ENCODE assay signal across 14 cellular contexts in genomic region chr11:111419641-111420327, GRCh38. TPM values are rescaled to one million over a fixed set of nuclear protein-coding genes. Genes with fewer than 3 reads are reported as not detected.
A peak's percentile ranks its signal among the peaks of the same experiment; 100 is the strongest.
DNase-seq lines count a peak whose midpoint lies in the region; ATAC-seq, FAIRE-seq and TF ChIP-seq lines count a peak whose summit lies in the region.
"Had no signal": no experiment of that assay in that cellular context is flagged by ENCODE, and none has a peak within 500 bp of the region (broad histone marks: within the 10 kb centered on the region; RNA-seq: fewer than 3 reads in every experiment).

No MANE protein-coding gene starts in this region.

- H3K9ac ChIP-seq in SU-DHL-6 (ENCODE audit: low read length) (peak overlapping the region; percentile 64), HepG2 (ENCODE audit: insufficient read depth, low read depth, low read length) (no peak overlapping the region), neuronal stem cell (ENCODE audit: low read depth, low read length, poor library complexity) (no peak overlapping the region)

- no peak overlapping the region for H3K23ac ChIP-seq in neuronal stem cell (ENCODE audit: low read depth, low read length, poor library complexity)

- TF ChIP-seq EP300 in HepG2 (IDR thresholded peaks at IDR 0.05; ENCODE audit: low read depth in 2 of 2, low read length in 2 of 2) (no peak), HepG2 (CRISPR knock-in tag; IDR thresholded peaks at IDR 0.05; ENCODE audit: borderline replicate concordance) (no peak)

- no peak overlapping the region for H2AFZ ChIP-seq in SU-DHL-6 (ENCODE audit: low read depth, low read length, severe bottlenecking)
- H2AFZ ChIP-seq in HepG2 (ENCODE audit: low read length): no peak overlapping the region
- H2AFZ ChIP-seq in neuronal stem cell (ENCODE audit: low read length): no peak overlapping the region

- no peak for TF ChIP-seq RAD21 in HepG2 (CRISPR knock-in tag; IDR thresholded peaks at IDR 0.05)

- WGBS in HepG2 (ENCODE audit: low lambda C conversion rate): 100% methylated on average over 3 of the region's 5 CpGs
- no CpG with 5 or more reads among the region's 5 CpGs for WGBS in neuronal stem cell (ENCODE audit: extremely low coverage in 2 of 2, insufficient read length in 2 of 2, insufficient replicate concordance in 1 of 2), 2 donors

- no TSS peak for BruUV-seq in HepG2 (replicated peaks; lab: Mats Ljungman, UMichigan)

- FAIRE-seq in HepG2 (lab: Jason Lieb, UNC): no peak

- H4K20me1 ChIP-seq in SU-DHL-6 (ENCODE audit: low read depth, low read length) (no peaks in the 10 kb centered on the region), HepG2 (ENCODE audit: insufficient read depth, low read length) (no peaks in the 10 kb centered on the region)

- no peaks in the 10 kb centered on the region for H3K9me2 ChIP-seq in SU-DHL-6 (replicated peaks; ENCODE audit: insufficient read depth, low read length)

- peaks cover 76% of the 10 kb centered on the region for H3F3A ChIP-seq in SU-DHL-6 (ENCODE audit: insufficient read depth)

- H3K4me1 ChIP-seq in HepG2 (ENCODE audit: insufficient read depth, low read length) (peaks cover 87% of the 10 kb centered on the region), neuronal stem cell (ENCODE audit: control insufficient read depth in 2 of 2, insufficient read depth in 1 of 2, low read depth in 1 of 2, low read length in 2 of 2) (peaks cover 0 to 9% of the 10 kb centered on the region in 2 donors)

- DNase-seq in DMS 273 (lab: John Stamatoyannopoulos, UW; ENCODE audit: unreplicated experiment): peak; percentile 18
- no peak for DNase-seq in DMS 273 treated with DMSO at 0.1 percent for 48 hours (lab: John Stamatoyannopoulos, UW)
- DNase-seq in HepG2 (ENCODE audit: low spot score): no peak
- DNase-seq in superior temporal gyrus (ENCODE audit: extremely low spot score): peak; percentile 70
- DNase-seq in neuronal stem cell (ENCODE audit: low spot score): no peak
- DNase-seq in SKM-1 (lab: John Stamatoyannopoulos, UW; ENCODE audit: unreplicated experiment): no peak
- DNase-seq: activated naive CD4-positive, alpha-beta T cell treated with anti-CD3 and anti-CD28 coated beads, Interleukin-2, amount 50 U/mL, for 16 hours; NCI-H524 treated with DMSO at 0.1 percent for 48 hours; SHP77; trophoblast cell had no signal

- H4K91ac ChIP-seq in neuronal stem cell (ENCODE audit: low read depth, low read length, poor library complexity): no peak overlapping the region

- no peak overlapping the region for H4K8ac ChIP-seq in neuronal stem cell (ENCODE audit: low read depth, low read length)

- CTCF ChIA-PET in HepG2 (lab: Yijun Ruan, JAX; ENCODE audit: low intra/inter-chr PET ratio, low total read pairs): interaction anchor here (1.1 kb wide), 1 partner anchor 137 kb away, joined by 3 read pairs; no protein-coding TSS in a partner anchor

- no peak overlapping the region for H2BK120ac ChIP-seq in neuronal stem cell (ENCODE audit: low read depth, low read length)

- H3K9me3 ChIP-seq in SU-DHL-6 (ENCODE audit: insufficient read depth, low read length): no peaks in the 10 kb centered on the region
- no peaks in the 10 kb centered on the region for H3K9me3 ChIP-seq in HepG2 (ENCODE audit: low read length)
- no peaks in the 10 kb centered on the region for H3K9me3 ChIP-seq in neuronal stem cell (replicated peaks in 1 of 2; ENCODE audit: control insufficient read depth in 2 of 2, insufficient read depth in 1 of 2, low read depth in 1 of 2, low read length in 2 of 2)

- in situ Hi-C loops in HepG2 (cut with HindIII; ENCODE audit: extremely low pct_ligation_motif_present, low pct_unique_long_range_greater_than_20kb): loop anchor here (5.0 kb wide), 2 partner anchors 57 to 137 kb away; no protein-coding TSS in a partner anchor

- H3K4me3 ChIP-seq in SU-DHL-6 (ENCODE audit: insufficient read depth, low read length, poor library complexity, severe bottlenecking) (no peak overlapping the region), HepG2 (replicated peaks in 1 of 3; ENCODE audit: insufficient read depth in 1 of 3, low read depth in 2 of 3, low read length in 3 of 3) (no peak overlapping the region), neuronal stem cell (ENCODE audit: low read length in 2 of 2) (no peak overlapping the region)

- no peaks in the 10 kb centered on the region for H3K79me1 ChIP-seq in neuronal stem cell (ENCODE audit: low read depth, low read length)

- no peak overlapping the region for H3K18ac ChIP-seq in neuronal stem cell (ENCODE audit: low read length)

- TF ChIP-seq CTCF in SU-DHL-6 (IDR thresholded peaks at IDR 0.05; ENCODE audit: insufficient read depth, low read length, poor library complexity, severe bottlenecking): no peak
- TF ChIP-seq CTCF in HepG2 (CRISPR knock-in tag; IDR thresholded peaks at IDR 0.05): no peak

- POLR2A ChIA-PET in HepG2 (lab: Yijun Ruan, JAX): interaction anchor here (0.7 to 4.6 kb wide), 4 partner anchors 59 to 121 kb away, joined by 3 to 27 read pairs (median 9); partner anchors contain the start of gene POU2AF3

- H3K36me3 ChIP-seq in SU-DHL-6 (ENCODE audit: low read length) (no peaks in the 10 kb centered on the region), HepG2 (replicated peaks in 1 of 2; ENCODE audit: control insufficient read depth in 1 of 2, insufficient read depth in 2 of 2, low read length in 2 of 2) (no peaks in the 10 kb centered on the region), neuronal stem cell (replicated peaks in 1 of 2; ENCODE audit: control insufficient read depth in 2 of 2, insufficient read depth in 2 of 2, low read length in 2 of 2) (no peaks in the 10 kb centered on the region)

- H3K79me2 ChIP-seq in SU-DHL-6 (ENCODE audit: insufficient read depth, low read length): no peaks in the 10 kb centered on the region
- no peaks in the 10 kb centered on the region for H3K79me2 ChIP-seq in HepG2 (ENCODE audit: insufficient read depth, low read length)

- H2BK12ac ChIP-seq in neuronal stem cell (ENCODE audit: low read length): no peak overlapping the region

- no peak overlapping the region for H3K4ac ChIP-seq in neuronal stem cell (ENCODE audit: low read length)

- no peak overlapping the region for H2AK5ac ChIP-seq in neuronal stem cell (ENCODE audit: low read depth, low read length)

- no peak overlapping the region for H2BK15ac ChIP-seq in neuronal stem cell (ENCODE audit: low read length)

- no peak overlapping the region for H3K14ac ChIP-seq in neuronal stem cell (ENCODE audit: low read length)

- no peak for TF ChIP-seq POLR2A in HepG2 (IDR thresholded peaks at IDR 0.05; ENCODE audit: insufficient read depth in 1 of 2, low read depth in 2 of 2, low read length in 2 of 2)

- H3K4me2 ChIP-seq in SU-DHL-6 (ENCODE audit: low read depth, low read length, poor library complexity, severe bottlenecking): peak overlapping the region; percentile 65
- no peak overlapping the region for H3K4me2 ChIP-seq in HepG2 (ENCODE audit: low read depth, low read length)
- H3K4me2 ChIP-seq in neuronal stem cell (ENCODE audit: insufficient read depth, low read length, poor library complexity, severe bottlenecking): no peak overlapping the region

- H3K27me3 ChIP-seq in SU-DHL-6 (ENCODE audit: low read length) (no peaks in the 10 kb centered on the region), HepG2 (ENCODE audit: control insufficient read depth in 1 of 2, insufficient read depth in 2 of 2, low read length in 2 of 2) (no peaks in the 10 kb centered on the region), neuronal stem cell (ENCODE audit: control insufficient read depth in 3 of 3, insufficient read depth in 3 of 3, low read depth in 1 of 3, low read length in 3 of 3) (no peaks in the 10 kb centered on the region)

- no peak overlapping the region for H2BK5ac ChIP-seq in neuronal stem cell (ENCODE audit: low read length)

- no peak for ATAC-seq in HepG2
- no peak for ATAC-seq in HG02938 (IDR thresholded peaks at IDR 0.05; ENCODE audit: unreplicated experiment)

- H3K27ac ChIP-seq in SU-DHL-6 (ENCODE audit: low read depth, low read length): peak overlapping the region; percentile 98
- no peak overlapping the region for H3K27ac ChIP-seq in HepG2 (ENCODE audit: extremely low read length, insufficient read depth, low read length)
- no peak overlapping the region for H3K27ac ChIP-seq in neuronal stem cell (replicated peaks; ENCODE audit: low read length)
- H3K27ac ChIP-seq: 22Rv1, HL-60 had no signal

- intact Hi-C loops in HepG2 (cut with micrococcal nuclease; ENCODE audit: unreplicated experiment): no loop called here

TF ChIP-seq in HepG2, 621 proteins besides CTCF, POLR2A, EP300 and RAD21 (continues in another document):
- no peak for TF ChIP-seq ZNF761 (CRISPR knock-in tag; conservative IDR thresholded peaks at IDR 0.05)

RNA-seq across cellular contexts. Expression of gene POU2AF1, which starts 40.7 kb away (rescaled TPM):
- total RNA-seq in HepG2 (2016; rRNA removed; fragmentation: Illumina TruSeq; extraction: Trizol): 1.8 and 1.9 TPM in 2 replicates
- total RNA-seq in HepG2 (2016; cell fraction: cytosol; rRNA removed; fragmentation: Illumina TruSeq; extraction: Trizol; ENCODE audit: low read depth): 0.40 and 0.53 TPM in 2 replicates
- total RNA-seq in HepG2 (2016; cell fraction: insoluble cytoplasmic fraction; rRNA removed; fragmentation: Illumina TruSeq; extraction: Trizol): 1.0 and 1.1 TPM in 2 replicates
- 0.65 and 2.2 TPM in 2 replicates for total RNA-seq in HepG2 (2016; cell fraction: membrane; rRNA removed; fragmentation: Illumina TruSeq; extraction: Trizol)
- 0.81 and 1.8 TPM in 2 replicates for total RNA-seq in HepG2 (2016; cell fraction: nucleus; rRNA removed; fragmentation: Illumina TruSeq; extraction: Trizol)
- 3.6 and 5.3 TPM in 2 replicates for polyA plus RNA-seq in HepG2 (2011; rRNA removed)
- 3.0 and 3.2 TPM in 2 replicates for polyA plus RNA-seq in HepG2 (2011; cell fraction: cytosol; rRNA removed)
- polyA plus RNA-seq in HepG2 (2011; cell fraction: nucleus; rRNA removed): 8.2 and 10.5 TPM in 2 replicates
- 4.9 and 6.1 TPM in 2 replicates for polyA plus RNA-seq in HepG2 (2012)
- polyA plus RNA-seq in HepG2 (2016; cell fraction: cytosol; fragmentation: Illumina TruSeq; extraction: Trizol; ENCODE audit: low read depth): 0.52 and 0.81 TPM in 2 replicates
- 2.3 and 2.6 TPM in 2 replicates for polyA plus RNA-seq in HepG2 (2016; cell fraction: insoluble cytoplasmic fraction; fragmentation: Illumina TruSeq; extraction: Trizol; ENCODE audit: low read depth)
- polyA plus RNA-seq in HepG2 (2016; cell fraction: membrane; fragmentation: Illumina TruSeq; extraction: Trizol; ENCODE audit: low read depth): 1.4 TPM in 2 replicates
- 3.4 and 4.0 TPM in 2 replicates for polyA plus RNA-seq in HepG2 (2016; cell fraction: nucleus; fragmentation: Illumina TruSeq; extraction: Trizol; ENCODE audit: insufficient read depth, low read depth)
- 0.28 and 3.3 TPM in 2 replicates for polyA minus RNA-seq in HepG2 (2011; rRNA and poly(A)+ RNA removed; ENCODE audit: low replicate concordance)
- polyA minus RNA-seq in HepG2 (2011; cell fraction: cytosol; rRNA and poly(A)+ RNA removed): 3.1 and 3.6 TPM in 2 replicates
- polyA minus RNA-seq in HepG2 (2011; cell fraction: nucleus; rRNA and poly(A)+ RNA removed): 4.1 and 5.3 TPM in 2 replicates
- not detected for polyA plus RNA-seq in neuronal stem cell (2013, experiment 1 of 2)
- not detected for polyA plus RNA-seq in neuronal stem cell (2013, experiment 2 of 2)

Comparison
In these comparisons a context has a peak if more than half of its experiments do, and no peak if none do; other contexts are left out.
1. DNase-seq: peak in DMS 273 (single experiment) and superior temporal gyrus (single experiment); none in DMS 273 treated with DMSO at 0.1 percent for 48 hours (single experiment), HepG2 (single experiment), neuronal stem cell (single experiment) and SKM-1 (single experiment).